8 cellular contexts compared by ENCODE assay signal in the genomic region with DNA sequence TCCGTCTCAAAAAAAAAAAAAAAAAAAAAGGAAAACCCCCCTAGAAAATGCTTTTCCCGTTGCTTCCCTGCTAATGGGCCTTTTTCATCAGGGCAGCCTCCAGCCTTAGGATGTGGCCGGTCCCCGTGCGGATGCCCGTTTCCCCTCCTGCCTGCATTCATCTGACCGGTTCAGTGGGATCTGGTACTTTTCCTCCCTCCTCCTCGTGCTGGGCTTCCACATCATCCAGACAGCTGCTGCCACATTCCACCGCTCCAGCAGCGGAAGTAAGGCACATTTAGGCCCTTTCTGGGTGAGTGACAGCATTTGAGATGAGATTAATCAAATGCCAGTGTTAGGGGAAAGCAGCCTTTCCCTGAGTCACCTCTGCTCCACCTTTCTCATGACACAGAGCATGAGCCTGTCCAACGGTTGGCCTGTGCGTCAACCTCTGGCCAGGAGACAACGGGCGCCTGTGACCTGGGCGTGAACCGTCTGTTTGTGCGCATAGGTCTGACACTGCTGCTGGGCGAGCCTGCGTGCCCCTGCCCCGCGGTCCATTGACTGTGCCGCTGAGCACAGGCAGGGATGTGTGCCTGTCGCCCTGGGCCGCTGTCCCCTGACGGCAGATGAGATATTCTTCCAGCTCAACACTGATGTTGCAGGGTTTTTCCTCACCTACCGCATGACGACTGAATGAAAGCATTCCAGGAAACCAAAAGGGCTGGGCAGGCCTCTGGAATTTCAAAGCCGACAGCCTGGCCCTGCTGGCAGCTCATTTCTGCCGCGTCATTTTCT.
DNase-seq lines count a peak whose midpoint lies in the region; ATAC-seq, FAIRE-seq and TF ChIP-seq lines count a peak whose summit lies in the region.

No MANE protein-coding gene starts in this region.

- DNase-seq in activated T-cell treated with anti-CD3 and anti-CD28 coated beads, Interleukin-2, amount 50 U/mL, for 4 hours = no peak
- DNase-seq in activated T-cell treated with anti-CD3 and anti-CD28 coated beads for 4 hours (no peak), epidermal melanocyte (ENCODE audit: insufficient read length, low spot score) (peak; percentile 79), vagina (ENCODE audit: extremely low spot score in 2 of 2) (no peak), MV-4-11 (lab: John Stamatoyannopoulos, UW) (no peak)

- H3K9me3 Mint-ChIP-seq in activated T-cell treated with anti-CD3 and anti-CD28 coated beads, Interleukin-2, amount 50 U/mL, for 4 hours = no peaks in the 10 kb centered on the region

- H3K4me3 ChIP-seq in mucosa of rectum (ENCODE audit: low read length in 2 of 2) = peak overlapping the region; percentile 18 to 22
- H3K4me3 ChIP-seq in vagina = no peak overlapping the region

- H3K27ac ChIP-seq in mucosa of rectum (ENCODE audit: low read depth in 2 of 2, low read length in 2 of 2) (peak overlapping the region; percentile 81 to 85), vagina (peak overlapping the region; percentile 86)

- peaks cover 21 to 22% of the 10 kb centered on the region in 2 donors for H3K4me1 ChIP-seq in mucosa of rectum (ENCODE audit: control insufficient read depth in 2 of 2, insufficient read depth in 2 of 2, low read length in 2 of 2)
- H3K4me1 ChIP-seq in vagina = peaks cover 36% of the 10 kb centered on the region

- H3K36me3 Mint-ChIP-seq in activated T-cell treated with anti-CD3 and anti-CD28 coated beads, Interleukin-2, amount 50 U/mL, for 4 hours (ENCODE audit: insufficient read depth) = no peaks in the 10 kb centered on the region

- no peaks in the 10 kb centered on the region for H3K36me3 ChIP-seq in mucosa of rectum (ENCODE audit: control insufficient read depth in 2 of 2, insufficient read depth in 2 of 2, low read length in 2 of 2)
- no peaks in the 10 kb centered on the region for H3K36me3 ChIP-seq in vagina

- intact Hi-C loops in vagina (cut with DNase I) = loop anchor here (1.0 kb wide), 1 partner anchor 21 kb away; no protein-coding TSS in a partner anchor

- peaks cover 33% of the 10 kb centered on the region for H3K4me1 Mint-ChIP-seq in activated T-cell treated with anti-CD3 and anti-CD28 coated beads, Interleukin-2, amount 50 U/mL, for 4 hours (ENCODE audit: low read depth)

- no peaks in the 10 kb centered on the region for H3K9me3 ChIP-seq in mucosa of rectum (ENCODE audit: control insufficient read depth in 2 of 2, low read length in 2 of 2)
- no peaks in the 10 kb centered on the region for H3K9me3 ChIP-seq in vagina

- no peaks in the 10 kb centered on the region for H3K27me3 Mint-ChIP-seq in activated T-cell treated with anti-CD3 and anti-CD28 coated beads, Interleukin-2, amount 50 U/mL, for 4 hours (ENCODE audit: low read depth)

- no peak for TF ChIP-seq CTCF in vagina (IDR thresholded peaks at IDR 0.05)

- peak overlapping the region; percentile 50 to 63 for H3K9ac ChIP-seq in mucosa of rectum (ENCODE audit: low read depth in 1 of 2, low read length in 2 of 2)

- no peak for TF ChIP-seq POLR2A in vagina (IDR thresholded peaks at IDR 0.05)

- peak overlapping the region; percentile 47 for H3K4me3 Mint-ChIP-seq in activated T-cell treated with anti-CD3 and anti-CD28 coated beads, Interleukin-2, amount 50 U/mL, for 4 hours

- no peaks in the 10 kb centered on the region for H3K27me3 ChIP-seq in mucosa of rectum (ENCODE audit: control insufficient read depth in 2 of 2, insufficient read depth in 2 of 2, low read length in 2 of 2)
- H3K27me3 ChIP-seq in vagina = no peaks in the 10 kb centered on the region

- ATAC-seq in activated T-cell treated with anti-CD3 and anti-CD28 coated beads, Interleukin-2, amount 50 U/mL, for 4 hours = peak; percentile 8 to 13
- no peak for ATAC-seq in GM21515 (IDR thresholded peaks at IDR 0.05; ENCODE audit: unreplicated experiment)

- FAIRE-seq in TTC549 (lab: Jason Lieb, UNC) = peak; percentile 64

Comparison
In these comparisons a context has a peak if more than half of its experiments do, and no peak if none do; other contexts are left out.
1. H3K4me3 ChIP-seq: peak in mucosa of rectum (2 of 2); none in vagina (0 of 2).